7 cellular contexts compared by ENCODE assay signal in genomic region chr20:43914286-43914685, GRCh38. TPM values are rescaled to one million over a fixed set of nuclear protein-coding genes. Genes with fewer than 3 reads are reported as not detected.
DNase-seq lines count a peak whose midpoint lies in the region; ATAC-seq, FAIRE-seq and TF ChIP-seq lines count a peak whose summit lies in the region.

No MANE protein-coding gene starts in this region.

- H3K27ac ChIP-seq in mesodermal cell (ENCODE audit: low read depth, low read length, severe bottlenecking), result no peak overlapping the region

- peak overlapping the region; percentile 35 for H3K4me3 ChIP-seq in mesodermal cell (ENCODE audit: extremely low read depth, insufficient read depth, low read length, poor library complexity, severe bottlenecking)

- 13 to 19% methylated on average over 21 to 23 of the region's 32 CpGs for WGBS in mesodermal cell (ENCODE audit: insufficient coverage in 2 of 2), 2 experiments

- peak overlapping the region; percentile 59 for H3K4me3 Mint-ChIP-seq in activated T-helper 2 cell treated with anti-CD3 and anti-CD28 coated beads, Interferon-gamma antibody, Interleukin-2, Interleukin-4, amounts not matched to agents 10 μg/mL and 5 μg/mL and 100 μg/mL, durations not matched to agents 14 hours and 24 hours and 36 hours (ENCODE audit: low read depth)

- DNase-seq in activated T-helper 2 cell treated with anti-CD3 and anti-CD28 coated beads, Interferon-gamma antibody, Interleukin-2, Interleukin-4, amounts not matched to agents 10 μg/mL and 5 μg/mL and 100 μg/mL, durations not matched to agents 14 hours and 24 hours and 36 hours (ENCODE audit: low spot score), result no peak
- DNase-seq in hypothalamus (lab: John Stamatoyannopoulos, UW), result no peak
- no peak for DNase-seq in D721Med (ENCODE audit: insufficient read length, low spot score)

- TF ChIP-seq CTCF in D721Med (IDR thresholded peaks at IDR 0.05; ENCODE audit: insufficient read depth, missing control alignments), result no peak

- no peaks in the 10 kb centered on the region for H3K4me1 ChIP-seq in mesodermal cell (ENCODE audit: control insufficient read depth, insufficient read depth, low read length, poor library complexity, severe bottlenecking)

- peaks cover 31% of the 10 kb centered on the region for H3K9me3 Mint-ChIP-seq in activated T-helper 2 cell treated with anti-CD3 and anti-CD28 coated beads, Interferon-gamma antibody, Interleukin-2, Interleukin-4, amounts not matched to agents 10 μg/mL and 5 μg/mL and 100 μg/mL, durations not matched to agents 14 hours and 24 hours and 36 hours

- peaks cover 45% of the 10 kb centered on the region for H3K27me3 Mint-ChIP-seq in activated T-helper 2 cell treated with anti-CD3 and anti-CD28 coated beads, Interferon-gamma antibody, Interleukin-2, Interleukin-4, amounts not matched to agents 10 μg/mL and 5 μg/mL and 100 μg/mL, durations not matched to agents 14 hours and 24 hours and 36 hours (ENCODE audit: low read depth)

- intact Hi-C loops in activated T-helper 2 cell treated with anti-CD3 and anti-CD28 coated beads, Interferon-gamma antibody, Interleukin-2, Interleukin-4, amounts not matched to agents 10 μg/mL and 5 μg/mL and 100 μg/mL, durations not matched to agents 14 hours and 24 hours and 36 hours (cut with micrococcal nuclease), result no loop called here

- peak; percentile 32 for ATAC-seq in GM19025 (IDR thresholded peaks at IDR 0.05; ENCODE audit: low read depth, unreplicated experiment)
- peak; percentile 14 for ATAC-seq in HG03045 (IDR thresholded peaks at IDR 0.05; ENCODE audit: unreplicated experiment)
- no peak for ATAC-seq in GM18517 (IDR thresholded peaks at IDR 0.05; ENCODE audit: unreplicated experiment)

- H3K36me3 ChIP-seq in mesodermal cell (ENCODE audit: control insufficient read depth, insufficient read depth, low read length), result no peaks in the 10 kb centered on the region

- H3K4me1 Mint-ChIP-seq in activated T-helper 2 cell treated with anti-CD3 and anti-CD28 coated beads, Interferon-gamma antibody, Interleukin-2, Interleukin-4, amounts not matched to agents 10 μg/mL and 5 μg/mL and 100 μg/mL, durations not matched to agents 14 hours and 24 hours and 36 hours (ENCODE audit: low read depth), result peaks cover 32% of the 10 kb centered on the region

- H3K9me3 ChIP-seq in mesodermal cell (ENCODE audit: control insufficient read depth, low read length), result peaks cover 13% of the 10 kb centered on the region

- peaks cover 22% of the 10 kb centered on the region for H3K36me3 Mint-ChIP-seq in activated T-helper 2 cell treated with anti-CD3 and anti-CD28 coated beads, Interferon-gamma antibody, Interleukin-2, Interleukin-4, amounts not matched to agents 10 μg/mL and 5 μg/mL and 100 μg/mL, durations not matched to agents 14 hours and 24 hours and 36 hours (ENCODE audit: low read depth)

- no peak for FAIRE-seq in D721Med (lab: Jason Lieb, UNC)

- no peak overlapping the region for H3K27ac Mint-ChIP-seq in activated T-helper 2 cell treated with anti-CD3 and anti-CD28 coated beads, Interferon-gamma antibody, Interleukin-2, Interleukin-4, amounts not matched to agents 10 μg/mL and 5 μg/mL and 100 μg/mL, durations not matched to agents 14 hours and 24 hours and 36 hours

RNA-seq across cellular contexts. Expression of gene TOX2, which starts 0.4 kb away (rescaled TPM):
- 2.4 and 3.0 TPM in 2 replicates for total RNA-seq in activated T-helper 2 cell treated with anti-CD3 and anti-CD28 coated beads, Interferon-gamma antibody, Interleukin-2, Interleukin-4, amounts not matched to agents 10 μg/mL and 5 μg/mL and 100 μg/mL, durations not matched to agents 14 hours and 24 hours and 36 hours
- 12.0 TPM for polyA plus RNA-seq in mesodermal cell (2013, experiment 1 of 2)
- polyA plus RNA-seq in mesodermal cell (2013, experiment 2 of 2), result 11.4 TPM
